ENCODE assay signal across 34 cellular contexts in the genomic region with DNA sequence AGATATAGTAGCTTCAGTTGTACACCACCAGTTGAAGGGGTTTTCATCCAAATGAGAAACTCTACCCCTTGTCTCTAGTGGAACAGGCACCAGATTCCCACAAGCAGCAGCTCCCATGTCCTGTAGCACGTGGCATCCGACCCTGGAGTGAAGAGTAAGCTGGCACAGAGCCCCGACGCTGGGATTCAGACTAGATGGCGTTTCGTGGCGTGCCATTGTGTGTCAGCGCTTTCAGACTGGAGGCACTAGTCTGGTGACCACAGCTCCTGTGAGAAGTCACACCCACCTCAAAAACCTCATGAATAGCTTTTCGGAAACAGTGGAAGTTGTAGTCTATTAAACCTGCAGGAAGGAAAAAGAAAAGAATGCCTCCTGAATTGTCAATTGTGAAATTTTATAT. TPM values are rescaled to one million over a fixed set of nuclear protein-coding genes. Genes with fewer than 3 reads are reported as not detected.
"Had no signal": no experiment of that assay in that cellular context is flagged by ENCODE, and none has a peak within 500 bp of the region (broad histone marks: within the 10 kb centered on the region; RNA-seq: fewer than 3 reads in every experiment).

No MANE protein-coding gene starts in this region.

- H3K9me3 Mint-ChIP-seq: activated CD4-positive, alpha-beta memory T cell treated with anti-CD3 and anti-CD28 coated beads, Interleukin-2, amount 10 ng/mL, durations not matched to agents 7 days and 5 days; activated CD4-positive, alpha-beta T cell treated with anti-CD3 and anti-CD28 coated beads, Interleukin-2, amount 10 ng/mL, durations not matched to agents 7 days and 5 days; activated naive CD4-positive, alpha-beta T cell treated with anti-CD3 and anti-CD28 coated beads, Interleukin-2, amount 50 U/mL, for 24 hours; activated naive CD8-positive, alpha-beta T cell treated with anti-CD3 and anti-CD28 coated beads, Interleukin-2, amount 50 U/mL, for 24 hours; activated T-cell treated with anti-CD3 and anti-CD28 coated beads, Interleukin-2, amount 50 U/mL, for 4 hours; activated T-helper 17 cell treated with anti-CD3 and anti-CD28 coated beads, Interleukin-2, amount 50 U/mL, for 72 hours; naive B cell; neural progenitor cell; stimulated activated memory B cell treated with anti-CD40 and anti-IgM and Interleukin-4, amounts not matched to agents 10 μg/mL and 1 μg/mL and 100 μg/mL, for 72 hours; stimulated activated naive CD8-positive, alpha-beta T cell treated with anti-CD3 and anti-CD28 coated beads, Interleukin-15, amount 100 ng/mL, for 72 hours; T-helper 1 cell treated with Interleukin-12 subunit alpha and Interleukin-12 subunit beta and Interleukin-4 antibody, amounts not matched to agents 30 μg/mL and 1 μg/mL, for 36 hours; type B pancreatic cell; WTC11 had no signal

- H3K27ac ChIP-seq: dorsolateral prefrontal cortex, gastroesophageal sphincter, neural progenitor cell, skin epidermis, uterus had no signal

- H3K4me1 Mint-ChIP-seq: neural progenitor cell; stimulated activated naive CD8-positive, alpha-beta T cell treated with anti-CD3 and anti-CD28 coated beads, Interleukin-15, amount 100 ng/mL, for 72 hours had no signal

- H3K9me3 ChIP-seq: gastroesophageal sphincter, uterus had no signal

- H3K4me1 ChIP-seq: neural progenitor cell, uterus had no signal

- H3K4me3 Mint-ChIP-seq: activated CD4-positive, alpha-beta memory T cell treated with anti-CD3 and anti-CD28 coated beads, Interleukin-2, amount 10 ng/mL, durations not matched to agents 7 days and 5 days; activated CD4-positive, alpha-beta T cell treated with anti-CD3 and anti-CD28 coated beads, Interleukin-2, amount 10 ng/mL, durations not matched to agents 7 days and 5 days; activated naive CD4-positive, alpha-beta T cell treated with anti-CD3 and anti-CD28 coated beads, Interleukin-2, amount 50 U/mL, for 24 hours; activated naive CD8-positive, alpha-beta T cell treated with anti-CD3 and anti-CD28 coated beads, Interleukin-2, amount 50 U/mL, for 24 hours; activated T-cell treated with anti-CD3 and anti-CD28 coated beads, Interleukin-2, amount 50 U/mL, for 4 hours; activated T-helper 17 cell treated with anti-CD3 and anti-CD28 coated beads, Interleukin-2, amount 50 U/mL, for 72 hours; naive B cell; neural progenitor cell; stimulated activated memory B cell treated with anti-CD40 and anti-IgM and Interleukin-4, amounts not matched to agents 10 μg/mL and 1 μg/mL and 100 μg/mL, for 72 hours; stimulated activated naive CD8-positive, alpha-beta T cell treated with anti-CD3 and anti-CD28 coated beads, Interleukin-15, amount 100 ng/mL, for 72 hours; T-helper 1 cell treated with Interleukin-12 subunit alpha and Interleukin-12 subunit beta and Interleukin-4 antibody, amounts not matched to agents 30 μg/mL and 1 μg/mL, for 36 hours; type B pancreatic cell; WTC11 had no signal

- H3K27me3 ChIP-seq: dorsolateral prefrontal cortex, gastroesophageal sphincter, neural progenitor cell, uterus had no signal

- H3K27me3 Mint-ChIP-seq: activated naive CD4-positive, alpha-beta T cell treated with anti-CD3 and anti-CD28 coated beads, Interleukin-2, amount 50 U/mL, for 24 hours; activated naive CD8-positive, alpha-beta T cell treated with anti-CD3 and anti-CD28 coated beads, Interleukin-2, amount 50 U/mL, for 24 hours; activated T-helper 17 cell treated with anti-CD3 and anti-CD28 coated beads, Interleukin-2, amount 50 U/mL, for 72 hours; naive B cell; stimulated activated memory B cell treated with anti-CD40 and anti-IgM and Interleukin-4, amounts not matched to agents 10 μg/mL and 1 μg/mL and 100 μg/mL, for 72 hours; type B pancreatic cell had no signal

- ATAC-seq: activated naive CD8-positive, alpha-beta T cell treated with anti-CD3 and anti-CD28 coated beads, Interleukin-2, amount 50 U/mL, for 24 hours; activated T-cell treated with anti-CD3 and anti-CD28 coated beads, Interleukin-2, amount 50 U/mL, for 4 hours; activated T-helper 17 cell treated with anti-CD3 and anti-CD28 coated beads, Interleukin-2, amount 50 U/mL, for 72 hours; gastroesophageal sphincter; left lobe of liver; sciatic nerve; stimulated activated memory B cell treated with anti-CD40 and anti-IgM and Interleukin-4, amounts not matched to agents 10 μg/mL and 1 μg/mL and 100 μg/mL, for 72 hours; stimulated activated naive CD8-positive, alpha-beta T cell treated with anti-CD3 and anti-CD28 coated beads, Interleukin-15, amount 100 ng/mL, for 72 hours; WTC11 had no signal

- H3K36me3 ChIP-seq: neural progenitor cell, uterus had no signal

- H3K4me2 ChIP-seq: neural progenitor cell had no signal

- H3K9ac ChIP-seq: neural progenitor cell had no signal

- H2AFZ ChIP-seq: neural progenitor cell had no signal

- H3K4me3 ChIP-seq: dorsolateral prefrontal cortex, gastroesophageal sphincter, neural progenitor cell, skin epidermis, uterus had no signal

- H3K27ac Mint-ChIP-seq: activated CD4-positive, alpha-beta memory T cell treated with anti-CD3 and anti-CD28 coated beads, Interleukin-2, amount 10 ng/mL, durations not matched to agents 7 days and 5 days; activated CD4-positive, alpha-beta T cell treated with anti-CD3 and anti-CD28 coated beads, Interleukin-2, amount 10 ng/mL, durations not matched to agents 7 days and 5 days; activated naive CD4-positive, alpha-beta T cell treated with anti-CD3 and anti-CD28 coated beads, Interleukin-2, amount 50 U/mL, for 24 hours; activated naive CD8-positive, alpha-beta T cell treated with anti-CD3 and anti-CD28 coated beads, Interleukin-2, amount 50 U/mL, for 24 hours; neural progenitor cell; stimulated activated memory B cell treated with anti-CD40 and anti-IgM and Interleukin-4, amounts not matched to agents 10 μg/mL and 1 μg/mL and 100 μg/mL, for 72 hours; T-helper 1 cell treated with Interleukin-12 subunit alpha and Interleukin-12 subunit beta and Interleukin-4 antibody, amounts not matched to agents 30 μg/mL and 1 μg/mL, for 36 hours; type B pancreatic cell; WTC11 had no signal

- DNase-seq: activated CD4-positive, alpha-beta memory T cell treated with anti-CD3 and anti-CD28 coated beads, Interleukin-2, amount 10 ng/mL, durations not matched to agents 7 days and 5 days; activated CD4-positive, alpha-beta T cell treated with anti-CD3 and anti-CD28 coated beads for 1 hour; activated CD4-positive, alpha-beta T cell treated with anti-CD3 and anti-CD28 coated beads, Interleukin-2, amount 10 ng/mL, durations not matched to agents 7 days and 5 days; activated gamma-delta T cell treated with Interleukin-2 at 50 U/mL for 16 hours; activated naive CD8-positive, alpha-beta T cell treated with anti-CD3 and anti-CD28 coated beads, Interleukin-2, amount 50 U/mL, for 24 hours; activated T-cell treated with anti-CD3 and anti-CD28 coated beads, Interleukin-2, amount 50 U/mL, for 4 hours; dorsolateral prefrontal cortex; effector memory CD4-positive, alpha-beta T cell; hypothalamus; mammary epithelial cell; naive B cell; occipital lobe; stimulated activated CD4-positive, alpha-beta T cell treated with anti-CD3 and anti-CD28 coated beads, Interleukin-4, amount 100 ng/mL, for 24 hours; stimulated activated CD8-positive, alpha-beta memory T cell treated with anti-CD3 and anti-CD28 coated beads, Interleukin-4, amount 100 ng/mL, for 48 hours; stimulated activated naive CD8-positive, alpha-beta T cell treated with anti-CD3 and anti-CD28 coated beads, Interleukin-15, amount 100 ng/mL, for 72 hours; substantia nigra; SW 1271; uterus had no signal

- FAIRE-seq: bronchial epithelial cell, colon had no signal

RNA-seq across cellular contexts. Expression of gene GJA9, which starts 42.0 kb away (rescaled TPM):
- total RNA-seq: activated CD4-positive, alpha-beta memory T cell treated with anti-CD3 and anti-CD28 coated beads, Interleukin-2, amount 10 ng/mL, durations not matched to agents 7 days and 5 days; activated CD4-positive, alpha-beta T cell treated with anti-CD3 and anti-CD28 coated beads, Interleukin-2, amount 10 ng/mL, durations not matched to agents 7 days and 5 days; activated T-cell treated with anti-CD3 and anti-CD28 coated beads, Interleukin-2, amount 50 U/mL, for 4 hours; activated T-helper 17 cell treated with anti-CD3 and anti-CD28 coated beads, Interleukin-2, amount 50 U/mL, for 72 hours; fibroblast of villous mesenchyme; gastroesophageal sphincter; kidney epithelial cell; left lobe of liver; occipital lobe; sciatic nerve; uterus; WTC11 had no signal
- polyA plus RNA-seq: fibroblast of lung had no signal
